8 cellular contexts compared by ENCODE assay signal in genomic region chr19:12890787-12891552, GRCh38. TPM values are rescaled to one million over a fixed set of nuclear protein-coding genes. Genes with fewer than 3 reads are reported as not detected.
A peak's percentile ranks its signal among the peaks of the same experiment; 100 is the strongest.
DNase-seq lines count a peak whose midpoint lies in the region; ATAC-seq and TF ChIP-seq lines count a peak whose summit lies in the region.

Gene GCDH (plus strand): TSS chr19:12891160. CDS start chr19:12891305, 145 bp downstream.

- H4K20me1 ChIP-seq in SU-DHL-6 (ENCODE audit: low read depth, low read length), result no peaks in the 10 kb centered on the region
- peaks cover 2% of the 10 kb centered on the region for H4K20me1 ChIP-seq in osteoblast (ENCODE audit: insufficient read depth, low read length)

- peak within 1 kb of the TSS; percentile 95 for H3K4me3 Mint-ChIP-seq in activated naive CD8-positive, alpha-beta T cell treated with anti-CD3 and anti-CD28 coated beads, Interleukin-2, amount 10 ng/mL, durations not matched to agents 7 days and 5 days
- peak within 1 kb of the TSS; percentile 93 for H3K4me3 Mint-ChIP-seq in glutamatergic neuron (ENCODE audit: unreplicated experiment)

- H3K9me3 ChIP-seq in SU-DHL-6 (ENCODE audit: insufficient read depth, low read length), result no peaks in the 10 kb centered on the region
- H3K9me3 ChIP-seq in osteoblast (ENCODE audit: low read depth, low read length), result no peaks in the 10 kb centered on the region
- H3K9me3 ChIP-seq in thoracic aorta, result no peaks in the 10 kb centered on the region

- POLR2A ChIA-PET in activated naive CD8-positive, alpha-beta T cell treated with anti-CD3 and anti-CD28 coated beads, Interleukin-2, amount 10 ng/mL, durations not matched to agents 7 days and 5 days (lab: Charles Lee), result interaction anchor here (0.6 to 3.5 kb wide), 15 partner anchors 9 to 1459 kb away, joined by 3 to 28 read pairs (median 5); partner anchors contain the start of genes CALR, DNASE2, FARSA and JUNB

- peak; percentile 86 for ATAC-seq in HG02623 (IDR thresholded peaks at IDR 0.05; ENCODE audit: unreplicated experiment)
- ATAC-seq in activated naive CD8-positive, alpha-beta T cell treated with anti-CD3 and anti-CD28 coated beads, Interleukin-2, amount 10 ng/mL, durations not matched to agents 7 days and 5 days (ENCODE audit: low read depth), result peak; percentile 95
- peak; percentile 94 for ATAC-seq in thoracic aorta (ENCODE audit: insufficient number of reproducible peaks, low FRiP score, low read depth)

- peaks cover 9% of the 10 kb centered on the region for H3K36me3 Mint-ChIP-seq in activated naive CD8-positive, alpha-beta T cell treated with anti-CD3 and anti-CD28 coated beads, Interleukin-2, amount 10 ng/mL, durations not matched to agents 7 days and 5 days
- H3K36me3 Mint-ChIP-seq in glutamatergic neuron (ENCODE audit: unreplicated experiment), result no peaks in the 10 kb centered on the region

- H3K79me2 ChIP-seq in SU-DHL-6 (ENCODE audit: insufficient read depth, low read length), result peaks cover 7% of the 10 kb centered on the region
- H3K79me2 ChIP-seq in osteoblast (ENCODE audit: insufficient read depth, low read length), result peaks cover 10% of the 10 kb centered on the region

- H3K4me2 ChIP-seq in SU-DHL-6 (ENCODE audit: low read depth, low read length, poor library complexity, severe bottlenecking) (peak within 1 kb of the TSS; percentile 88), osteoblast (ENCODE audit: insufficient read depth, low read length) (peak within 1 kb of the TSS; percentile 98)

- H3K4me1 Mint-ChIP-seq in activated naive CD8-positive, alpha-beta T cell treated with anti-CD3 and anti-CD28 coated beads, Interleukin-2, amount 10 ng/mL, durations not matched to agents 7 days and 5 days, result peaks cover 22% of the 10 kb centered on the region
- H3K4me1 Mint-ChIP-seq in glutamatergic neuron (ENCODE audit: low read depth, unreplicated experiment), result peaks cover 2% of the 10 kb centered on the region

- TF ChIP-seq CTCF in GM10266 (IDR thresholded peaks at IDR 0.05; ENCODE audit: control insufficient read depth, insufficient read depth, low read depth, missing control alignments) (no peak), SU-DHL-6 (IDR thresholded peaks at IDR 0.05; ENCODE audit: insufficient read depth, low read length, poor library complexity, severe bottlenecking) (no peak), glutamatergic neuron (IDR thresholded peaks at IDR 0.05; ENCODE audit: partially characterized antibody, unreplicated experiment) (no peak), osteoblast (IDR thresholded peaks at IDR 0.05; ENCODE audit: extremely low read depth, low read depth, low read length) (no peak), thoracic aorta (IDR thresholded peaks at IDR 0.05) (no peak)

- H3K9me3 Mint-ChIP-seq in activated naive CD8-positive, alpha-beta T cell treated with anti-CD3 and anti-CD28 coated beads, Interleukin-2, amount 10 ng/mL, durations not matched to agents 7 days and 5 days, result no peaks in the 10 kb centered on the region
- H3K9me3 Mint-ChIP-seq in glutamatergic neuron (ENCODE audit: unreplicated experiment), result peaks cover 5% of the 10 kb centered on the region

- H3K4me1 ChIP-seq in osteoblast (ENCODE audit: insufficient read depth, low read length) (peaks cover 13% of the 10 kb centered on the region), thoracic aorta (ENCODE audit: control insufficient read depth in 1 of 2, low read depth in 2 of 2) (peaks cover 5 to 17% of the 10 kb centered on the region in 2 donors)

- no peaks in the 10 kb centered on the region for H3K27me3 ChIP-seq in SU-DHL-6 (ENCODE audit: low read length)
- H3K27me3 ChIP-seq in osteoblast (ENCODE audit: insufficient read depth, low read length), result peaks cover 12% of the 10 kb centered on the region
- H3K27me3 ChIP-seq in thoracic aorta (replicated peaks; ENCODE audit: insufficient read depth), result no peaks in the 10 kb centered on the region

- H3K27ac ChIP-seq in SU-DHL-6 (ENCODE audit: low read depth, low read length) (no peak within 1 kb of the TSS), osteoblast (ENCODE audit: low read depth, low read length) (peak within 1 kb of the TSS; percentile 65), thoracic aorta (peak within 1 kb of the TSS; percentile 55 to 81)

- H3F3A ChIP-seq in SU-DHL-6 (ENCODE audit: insufficient read depth), result no peaks in the 10 kb centered on the region

- H3K9me2 ChIP-seq in SU-DHL-6 (replicated peaks; ENCODE audit: insufficient read depth, low read length), result no peaks in the 10 kb centered on the region

- peak within 1 kb of the TSS; percentile 57 for H3K9ac ChIP-seq in SU-DHL-6 (ENCODE audit: low read length)

- peak; percentile 96 for DNase-seq in GM10266 (ENCODE audit: extremely low spot score)
- DNase-seq in NCI-H128 (lab: John Stamatoyannopoulos, UW; ENCODE audit: unreplicated experiment), result peak; percentile 99
- peak; percentile 88 for DNase-seq in activated naive CD8-positive, alpha-beta T cell treated with anti-CD3 and anti-CD28 coated beads, Interleukin-2, amount 10 ng/mL, durations not matched to agents 7 days and 5 days
- DNase-seq in glutamatergic neuron, result peak; percentile 94
- DNase-seq in osteoblast (ENCODE audit: insufficient read length, low spot score, missing footprints), result peak; percentile 100
- peak; percentile 95 for DNase-seq in thoracic aorta (ENCODE audit: low spot score)

- peak within 1 kb of the TSS; percentile 73 for H2AFZ ChIP-seq in SU-DHL-6 (ENCODE audit: low read depth, low read length, severe bottlenecking)
- peak within 1 kb of the TSS; percentile 96 for H2AFZ ChIP-seq in osteoblast (ENCODE audit: low read length)

- H3K36me3 ChIP-seq in SU-DHL-6 (ENCODE audit: low read length), result no peaks in the 10 kb centered on the region
- peaks cover 11% of the 10 kb centered on the region for H3K36me3 ChIP-seq in osteoblast (ENCODE audit: insufficient read depth, low read length)
- H3K36me3 ChIP-seq in thoracic aorta, result peaks cover 3% of the 10 kb centered on the region

- H3K27me3 Mint-ChIP-seq in activated naive CD8-positive, alpha-beta T cell treated with anti-CD3 and anti-CD28 coated beads, Interleukin-2, amount 10 ng/mL, durations not matched to agents 7 days and 5 days, result peaks cover 4% of the 10 kb centered on the region
- H3K27me3 Mint-ChIP-seq in glutamatergic neuron (ENCODE audit: unreplicated experiment), result peaks cover 19% of the 10 kb centered on the region

- peak within 1 kb of the TSS; percentile 91 for H3K27ac Mint-ChIP-seq in activated naive CD8-positive, alpha-beta T cell treated with anti-CD3 and anti-CD28 coated beads, Interleukin-2, amount 10 ng/mL, durations not matched to agents 7 days and 5 days
- peak within 1 kb of the TSS; percentile 97 for H3K27ac Mint-ChIP-seq in glutamatergic neuron (ENCODE audit: unreplicated experiment)

- H3K4me3 ChIP-seq in SU-DHL-6 (ENCODE audit: insufficient read depth, low read length, poor library complexity, severe bottlenecking) (peak within 1 kb of the TSS; percentile 64), osteoblast (ENCODE audit: insufficient read depth, low read length) (peak within 1 kb of the TSS; percentile 92), thoracic aorta (peak within 1 kb of the TSS; percentile 83)

RNA-seq across cellular contexts. Expression of gene GCDH, which starts in this region (rescaled TPM):
- total RNA-seq in activated naive CD8-positive, alpha-beta T cell treated with anti-CD3 and anti-CD28 coated beads, Interleukin-2, amount 10 ng/mL, durations not matched to agents 7 days and 5 days, result 10 to 100 TPM; 39.7 to 43.4 TPM
- total RNA-seq in glutamatergic neuron (ENCODE audit: unreplicated experiment) (34.2 TPM), osteoblast (23.0 and 31.1 TPM in 2 replicates), thoracic aorta (10 to 100 TPM; 30.2 to 60.7 TPM)
